ENCODE assay signal across 21 cellular contexts in genomic region chr4:176610594-176610993, GRCh38.
DNase-seq lines count a peak whose midpoint lies in the region; ATAC-seq and TF ChIP-seq lines count a peak whose summit lies in the region.
"Had no signal": no experiment of that assay in that cellular context is flagged by ENCODE, and none has a peak within 500 bp of the region (broad histone marks: within the 10 kb centered on the region; RNA-seq: fewer than 3 reads in every experiment).

No MANE protein-coding gene starts in this region.

- H4K20me1 ChIP-seq in BLaER1 = no peaks in the 10 kb centered on the region
- no peaks in the 10 kb centered on the region for H4K20me1 ChIP-seq in KMS-11 (ENCODE audit: insufficient read depth)

- H3K27me3 ChIP-seq in BLaER1 (no peaks in the 10 kb centered on the region), KMS-11 (ENCODE audit: insufficient read depth, low read depth) (no peaks in the 10 kb centered on the region)
- H3K27me3 ChIP-seq: BE2C had no signal

- DNase-seq in RPMI8226 = peak; percentile 6
- DNase-seq in foreskin melanocyte = peak; percentile 24
- no peak for DNase-seq in effector CD4-positive, alpha-beta T cell
- no peak for DNase-seq in NCI-H2029 (lab: John Stamatoyannopoulos, UW)
- DNase-seq: 8988T; ACHN; AML-193; BE2C; Caco-2; CD4-positive, CD25-positive, alpha-beta regulatory T cell; CD8-positive, alpha-beta T cell; DMS153; DND-41; H9 had no signal

- H3K9ac ChIP-seq in BLaER1 (no peak overlapping the region), KMS-11 (no peak overlapping the region)

- H3K4me3 ChIP-seq in BLaER1 = no peak overlapping the region
- H3K4me3 ChIP-seq in KMS-11 (IDR thresholded peaks at IDR 0.05; ENCODE audit: insufficient read depth, low read depth, low read length) = no peak overlapping the region
- H3K4me3 ChIP-seq: A549, GM23338 had no signal

- TF ChIP-seq CTCF in KMS-11 (conservative IDR thresholded peaks at IDR 0.05; ENCODE audit: low read depth, low read length) = no peak

- no peaks in the 10 kb centered on the region for H3K79me2 ChIP-seq in KMS-11 (ENCODE audit: insufficient read depth, low read depth)

- peak overlapping the region; percentile 37; the same call in 1 of the 2 replicates for H3K4me2 ChIP-seq in BLaER1
- 0 out of 2 replicates have a peak overlapping the region, but pooled peaks have one; percentile 19 for H3K4me2 ChIP-seq in KMS-11
- H3K4me2 ChIP-seq: A549, GM23338 had no signal

- H3K4me1 ChIP-seq in BLaER1 (peaks cover 30% of the 10 kb centered on the region), KMS-11 (ENCODE audit: low read depth, poor library complexity, severe bottlenecking) (peaks cover 10% of the 10 kb centered on the region)
- H3K4me1 ChIP-seq: BE2C, Caco-2 had no signal

- no peaks in the 10 kb centered on the region for H3K9me3 ChIP-seq in BLaER1
- H3K9me3 ChIP-seq: A549, BE2C, Caco-2 had no signal

- H3K36me3 ChIP-seq in BLaER1 (no peaks in the 10 kb centered on the region), KMS-11 (ENCODE audit: insufficient read depth) (no peaks in the 10 kb centered on the region)
- H3K36me3 ChIP-seq: BE2C had no signal

- no peak overlapping the region for H2AFZ ChIP-seq in KMS-11 (ENCODE audit: low read depth)
- H2AFZ ChIP-seq: GM23338 had no signal

- ATAC-seq in GM18511 (IDR thresholded peaks at IDR 0.05; ENCODE audit: unreplicated experiment) = no peak
- ATAC-seq: A549; CD8-positive, alpha-beta T cell; GM23338; HCT116 had no signal

- H3K27ac ChIP-seq in BLaER1 = no peak overlapping the region
- no peak overlapping the region for H3K27ac ChIP-seq in KMS-11
- H3K27ac ChIP-seq: A549, C4-2B had no signal

Comparison
In these comparisons a context has a peak if more than half of its experiments do, and no peak if none do; other contexts are left out.
1. DNase-seq: peak in RPMI8226 (single experiment) and foreskin melanocyte (single experiment); none in effector CD4-positive, alpha-beta T cell (single experiment) and NCI-H2029 (single experiment).